11 cellular contexts compared by ENCODE assay signal in the genomic region with DNA sequence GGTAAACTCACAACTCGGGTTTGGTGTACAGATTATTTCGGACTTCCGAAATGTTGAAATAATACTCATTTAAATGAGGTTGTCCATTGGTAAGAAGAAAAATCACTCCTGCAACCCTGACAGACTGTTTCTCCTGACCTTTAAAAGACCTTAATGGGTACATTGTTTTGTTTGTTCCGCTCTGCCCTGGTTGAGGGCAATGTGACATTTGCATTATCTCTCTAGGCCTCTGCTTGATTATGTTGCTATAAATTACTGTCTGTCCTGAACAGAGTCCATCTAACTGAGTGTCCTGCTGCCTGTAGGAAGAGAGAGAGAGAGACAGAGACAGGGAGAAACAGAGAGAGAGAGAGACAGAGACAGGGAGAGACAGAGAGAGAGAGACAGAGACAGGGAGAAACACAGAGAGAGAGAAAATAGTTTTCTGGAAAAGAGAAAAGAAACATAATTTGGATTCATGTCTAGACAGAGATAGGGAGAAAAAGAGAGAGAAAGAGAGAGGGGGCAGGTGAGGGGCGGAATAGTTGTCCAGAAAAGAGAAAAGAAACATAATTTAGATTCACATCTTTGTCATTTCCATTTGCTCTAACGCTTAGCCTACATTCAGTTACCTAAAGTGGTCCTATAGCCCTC.
"Had no signal": no experiment of that assay in that cellular context is flagged by ENCODE, and none has a peak within 500 bp of the region (broad histone marks: within the 10 kb centered on the region; RNA-seq: fewer than 3 reads in every experiment).

No MANE protein-coding gene starts in this region.

- H3K4me3 Mint-ChIP-seq: activated CD4-positive, alpha-beta memory T cell treated with anti-CD3 and anti-CD28 coated beads, Interleukin-2, amount 10 ng/mL, durations not matched to agents 7 days and 5 days; neural progenitor cell had no signal

- H3K27me3 Mint-ChIP-seq: activated CD4-positive, alpha-beta memory T cell treated with anti-CD3 and anti-CD28 coated beads, Interleukin-2, amount 10 ng/mL, durations not matched to agents 7 days and 5 days had no signal

- H3K27ac Mint-ChIP-seq: activated CD4-positive, alpha-beta memory T cell treated with anti-CD3 and anti-CD28 coated beads, Interleukin-2, amount 10 ng/mL, durations not matched to agents 7 days and 5 days; neural progenitor cell had no signal

- H3K36me3 ChIP-seq: neural progenitor cell, pancreas, tibial artery, vagina had no signal

- H3K4me1 ChIP-seq: neural progenitor cell had no signal

- H3K9me3 ChIP-seq: pancreas, tibial artery, vagina had no signal

- H3K27ac ChIP-seq: neural progenitor cell, pancreas, tibial artery, vagina had no signal

- H3K27me3 ChIP-seq: neural progenitor cell, pancreas, tibial artery, vagina had no signal

- DNase-seq: activated CD4-positive, alpha-beta memory T cell treated with anti-CD3 and anti-CD28 coated beads, Interleukin-2, amount 10 ng/mL, durations not matched to agents 7 days and 5 days; activated naive CD4-positive, alpha-beta T cell; dermis blood vessel endothelial cell; mesendoderm; SW 1271; T-helper 9 cell; tibial artery had no signal

- H3K4me1 Mint-ChIP-seq: neural progenitor cell had no signal

- ATAC-seq: left lobe of liver had no signal

- H3K36me3 Mint-ChIP-seq: neural progenitor cell had no signal

- H3K9me3 Mint-ChIP-seq: activated CD4-positive, alpha-beta memory T cell treated with anti-CD3 and anti-CD28 coated beads, Interleukin-2, amount 10 ng/mL, durations not matched to agents 7 days and 5 days had no signal

- H3K4me3 ChIP-seq: neural progenitor cell, pancreas, tibial artery, vagina had no signal
